ENCODE assay signal across 27 cellular contexts in the genomic region with DNA sequence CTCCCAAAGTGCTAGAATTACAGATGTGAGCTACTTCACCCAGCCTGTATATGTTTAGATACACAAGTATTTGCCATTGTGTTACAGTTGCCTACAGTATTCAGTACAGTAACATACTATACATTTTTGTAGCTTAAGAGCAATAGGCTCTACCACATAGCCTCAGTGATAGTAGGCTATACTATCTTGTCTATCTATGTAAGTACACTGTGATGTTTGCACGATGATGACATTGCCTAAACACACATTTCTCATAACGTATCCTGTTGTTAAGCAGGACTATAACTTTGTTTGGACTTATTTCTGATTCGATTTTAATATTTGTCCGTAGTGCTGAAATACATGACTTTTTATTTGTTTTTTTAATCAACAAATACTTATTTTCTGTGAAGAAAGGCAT.
"Had no signal": no experiment of that assay in that cellular context is flagged by ENCODE, and none has a peak within 500 bp of the region (broad histone marks: within the 10 kb centered on the region; RNA-seq: fewer than 3 reads in every experiment).

No MANE protein-coding gene starts in this region.

- DNase-seq: activated B cell treated with CpG ODN at 0.5 μM for 24 hours; activated CD4-positive, alpha-beta T cell treated with anti-CD3 and anti-CD28 coated beads for 48 hours; activated CD4-positive, alpha-beta T cell treated with anti-CD3 and anti-CD28 coated beads, Interleukin-2, amount 50 U/mL, for 1 hour; activated CD4-positive, alpha-beta T cell treated with anti-CD3 and anti-CD28 coated beads, Interleukin-2, amount 50 U/mL, for 48 hours; activated CD8-positive, alpha-beta memory T cell treated with anti-CD3 and anti-CD28 coated beads for 24 hours; activated CD8-positive, alpha-beta T cell treated with anti-CD3 and anti-CD28 coated beads for 36 hours; activated effector memory CD4-positive, alpha-beta T cell treated with Interleukin-2 at 50 U/mL for 16 hours; activated gamma-delta T cell treated with Interleukin-2 at 50 U/mL for 16 hours; activated naive CD4-positive, alpha-beta T cell treated with anti-CD3 and anti-CD28 coated beads, Interleukin-2, amount 50 U/mL, for 16 hours; activated naive CD4-positive, alpha-beta T cell treated with Interleukin-2 at 50 U/mL for 16 hours; activated T-cell treated with anti-CD3 and anti-CD28 coated beads, Interleukin-2, amount 50 U/mL, for 4 hours; amniotic stem cell; anterior cingulate cortex; brain microvascular endothelial cell; effector CD4-positive, alpha-beta T cell; effector memory CD8-positive, alpha-beta T cell; erythroblast; foreskin keratinocyte; gastrocnemius medialis; glutamatergic neuron; heart left ventricle; T-helper 9 cell; WERI-Rb-1 had no signal

- H3K4me1 ChIP-seq: esophagus muscularis mucosa, foreskin keratinocyte, gastrocnemius medialis, heart left ventricle had no signal

- H3K9me3 ChIP-seq: gastrocnemius medialis had no signal

- H3K27ac ChIP-seq: brain microvascular endothelial cell, coronary artery, esophagus muscularis mucosa, foreskin keratinocyte, gastrocnemius medialis, heart left ventricle, WERI-Rb-1 had no signal

- H3K27me3 ChIP-seq: brain microvascular endothelial cell, esophagus muscularis mucosa, foreskin keratinocyte, gastrocnemius medialis, heart left ventricle had no signal

- ATAC-seq: activated CD4-positive, CD25-positive, alpha-beta regulatory T cell treated with anti-CD3 and anti-CD28 coated beads, Interleukin-2, amount 50 U/mL, for 24 hours; activated CD8-positive, alpha-beta T cell treated with anti-CD3 and anti-CD28 coated beads for 36 hours; activated T-cell treated with anti-CD3 and anti-CD28 coated beads, Interleukin-2, amount 50 U/mL, for 4 hours; activated T-helper 17 cell treated with anti-CD3 and anti-CD28 coated beads, Interleukin-2, amount 50 U/mL, for 72 hours; effector memory CD8-positive, alpha-beta T cell; foreskin keratinocyte; gastrocnemius medialis; heart left ventricle had no signal

- H3K4me3 ChIP-seq: coronary artery, esophagus muscularis mucosa, gastrocnemius medialis, heart left ventricle had no signal
